Comparison of ENCODE assay signal across 31 cellular contexts in the genomic region with DNA sequence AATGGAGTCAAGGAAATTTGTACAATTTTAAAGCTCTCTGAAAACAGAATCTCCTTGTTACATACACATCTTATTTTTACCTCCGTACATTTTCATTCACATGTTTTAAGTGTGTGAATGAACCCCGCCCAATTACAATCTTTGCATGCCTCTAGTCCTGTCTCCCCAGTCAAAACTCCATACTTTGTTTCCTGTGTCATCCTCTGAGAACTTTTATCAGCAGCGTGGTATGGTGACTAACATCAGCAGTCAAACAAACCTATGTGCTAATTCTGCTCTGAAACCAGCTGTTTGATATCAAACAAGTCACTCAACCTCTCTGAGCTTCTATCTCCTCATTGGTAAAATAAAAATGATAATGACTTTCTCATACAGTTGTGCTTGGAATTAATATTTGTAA. TPM values are rescaled to one million over a fixed set of nuclear protein-coding genes. Genes with fewer than 3 reads are reported as not detected.
DNase-seq lines count a peak whose midpoint lies in the region; ATAC-seq and TF ChIP-seq lines count a peak whose summit lies in the region.
"Had no signal": no experiment of that assay in that cellular context is flagged by ENCODE, and none has a peak within 500 bp of the region (broad histone marks: within the 10 kb centered on the region; RNA-seq: fewer than 3 reads in every experiment).

No MANE protein-coding gene starts in this region.

- H2BK15ac ChIP-seq in H9 (ENCODE audit: low read depth, low read length): no peak overlapping the region

- no peaks in the 10 kb centered on the region for H4K20me1 ChIP-seq in H9 (ENCODE audit: control insufficient read depth, insufficient read depth, insufficient read length)

- no peak overlapping the region for H3T11ph ChIP-seq in H9 (ENCODE audit: low read length)

- no peak for ATAC-seq in right cardiac atrium
- ATAC-seq: stimulated activated naive CD8-positive, alpha-beta T cell treated with anti-CD3 and anti-CD28 coated beads, Interleukin-15, Interleukin-2, amounts not matched to agents 100 U/mL and 50 U/mL, for 24 hours had no signal

- no peaks in the 10 kb centered on the region for H3K9me3 Mint-ChIP-seq in H9
- H3K9me3 Mint-ChIP-seq: activated B cell treated with CpG ODN at 0.5 μM for 24 hours; activated CD4-positive, alpha-beta T cell treated with anti-CD3 and anti-CD28 coated beads, Interleukin-2, amount 10 ng/mL, durations not matched to agents 7 days and 5 days; activated naive CD8-positive, alpha-beta T cell treated with anti-CD3 and anti-CD28 coated beads for 36 hours; central memory CD8-positive, alpha-beta T cell; IgD-negative memory B cell; memory B cell; neural progenitor cell had no signal

- no peaks in the 10 kb centered on the region for H3K36me3 ChIP-seq in MG63
- H3K36me3 ChIP-seq: ascending aorta, neural progenitor cell, spleen had no signal

- H4K8ac ChIP-seq in H9 (replicated peaks; ENCODE audit: insufficient read length, low read depth, low read length): no peak overlapping the region

- H2BK20ac ChIP-seq in H9 (ENCODE audit: low read depth, low read length, poor library complexity, severe bottlenecking): no peak overlapping the region

- no peak overlapping the region for H2AK5ac ChIP-seq in H9 (ENCODE audit: insufficient read length, low read length)

- H3K23ac ChIP-seq in H9 (ENCODE audit: insufficient read length, low read depth, low read length): no peak overlapping the region

- no peaks in the 10 kb centered on the region for H3K36me3 Mint-ChIP-seq in H9 (ENCODE audit: insufficient read depth in 1 of 3, low read depth in 3 of 3)
- H3K36me3 Mint-ChIP-seq: activated naive CD8-positive, alpha-beta T cell treated with anti-CD3 and anti-CD28 coated beads for 36 hours; IgD-negative memory B cell; memory B cell; neural progenitor cell had no signal

- H3K9ac ChIP-seq in H9 (ENCODE audit: extremely low read depth, insufficient read length, low read length): no peak overlapping the region
- H3K9ac ChIP-seq: neural progenitor cell had no signal

- no peak overlapping the region for H2BK120ac ChIP-seq in H9 (ENCODE audit: low read depth, low read length, poor library complexity, severe bottlenecking)

- no peaks in the 10 kb centered on the region for H3K4me1 Mint-ChIP-seq in H9
- H3K4me1 Mint-ChIP-seq: activated B cell treated with CpG ODN at 0.5 μM for 24 hours; activated CD4-positive, alpha-beta T cell treated with anti-CD3 and anti-CD28 coated beads, Interleukin-2, amount 10 ng/mL, durations not matched to agents 7 days and 5 days; activated naive CD8-positive, alpha-beta T cell treated with anti-CD3 and anti-CD28 coated beads for 36 hours; central memory CD8-positive, alpha-beta T cell; IgD-negative memory B cell; memory B cell; neural progenitor cell had no signal

- H3K9me3 ChIP-seq in H9 (ENCODE audit: control insufficient read depth, low read depth, low read length) (no peaks in the 10 kb centered on the region), right cardiac atrium (ENCODE audit: control insufficient read depth, low read length) (no peaks in the 10 kb centered on the region), MG63 (peaks cover 2% of the 10 kb centered on the region; the same call in 1 of the 2 replicates)
- H3K9me3 ChIP-seq: ascending aorta, spleen had no signal

- DNase-seq in H9 (no peak), amniotic epithelial cell (ENCODE audit: low read depth) (peak; percentile 63), fibroblast of pulmonary artery (ENCODE audit: low read depth) (peak; percentile 51), right cardiac atrium (no peak), NCI-H82 treated with DMSO at 0.1 percent for 48 hours (lab: John Stamatoyannopoulos, UW; ENCODE audit: unreplicated experiment) (no peak), activated gamma-delta T cell (lab: John Stamatoyannopoulos, UW) (no peak), MG63 (no peak)
- DNase-seq: activated B cell treated with CpG ODN at 0.5 μM for 24 hours; activated CD4-positive, alpha-beta T cell treated with anti-CD3 and anti-CD28 coated beads, Interleukin-2, amount 10 ng/mL, durations not matched to agents 7 days and 5 days; activated effector memory CD4-positive, alpha-beta T cell treated with anti-CD3 and anti-CD28 coated beads, Interleukin-2, amount 50 U/mL, for 16 hours; activated naive CD8-positive, alpha-beta T cell treated with anti-CD3 and anti-CD28 coated beads for 36 hours; activated T-cell treated with anti-CD3 and anti-CD28 coated beads, Interleukin-2, amount 50 U/mL, for 1 hour; COR-L47; dorsolateral prefrontal cortex; GDM1; hypothalamus; NCI-H1092 treated with DMSO at 0.1 percent for 48 hours; NCI-H1930; NCI-H2171 treated with DMSO at 0.1 percent for 48 hours; NCI-H524 treated with DMSO at 0.1 percent for 48 hours; OCI-M1; spleen; stimulated activated CD4-positive, alpha-beta T cell treated with anti-CD3 and anti-CD28 coated beads, Interleukin-2, amount 100 ng/mL, for 24 hours; stimulated activated naive CD8-positive, alpha-beta T cell treated with anti-CD3 and anti-CD28 coated beads, Interleukin-15, Interleukin-2, amounts not matched to agents 100 U/mL and 50 U/mL, for 24 hours had no signal

- H2BK5ac ChIP-seq in H9 (ENCODE audit: insufficient read length, low read length): no peak overlapping the region

- H2AFZ ChIP-seq in H9 (ENCODE audit: low read length): peak overlapping the region; percentile 22
- H2AFZ ChIP-seq: neural progenitor cell had no signal

- no peak overlapping the region for H3K4me2 ChIP-seq in H9 (ENCODE audit: insufficient read depth, insufficient read length, low read length)
- H3K4me2 ChIP-seq: neural progenitor cell had no signal

- H3K27ac Mint-ChIP-seq in H9: no peak overlapping the region
- H3K27ac Mint-ChIP-seq: activated B cell treated with CpG ODN at 0.5 μM for 24 hours; activated CD4-positive, alpha-beta T cell treated with anti-CD3 and anti-CD28 coated beads, Interleukin-2, amount 10 ng/mL, durations not matched to agents 7 days and 5 days; activated naive CD8-positive, alpha-beta T cell treated with anti-CD3 and anti-CD28 coated beads for 36 hours; IgD-negative memory B cell; memory B cell; neural progenitor cell had no signal

- intact Hi-C loops in right cardiac atrium (cut with DNase I): no loop called here

- no peak overlapping the region for H4K5ac ChIP-seq in H9 (ENCODE audit: insufficient read length, low read depth, low read length)

- no peaks in the 10 kb centered on the region for H3K79me2 ChIP-seq in H9 (ENCODE audit: insufficient read depth, low read length)

- no peak overlapping the region for H2BK12ac ChIP-seq in H9 (ENCODE audit: insufficient read length, low read depth, low read length)

- H3K79me1 ChIP-seq in H9 (ENCODE audit: insufficient read depth, low read depth, low read length, poor library complexity, severe bottlenecking): no peaks in the 10 kb centered on the region

- H3K27ac ChIP-seq in H9 (ENCODE audit: insufficient read length, low read depth, low read length) (no peak overlapping the region), right cardiac atrium (ENCODE audit: low read length) (no peak overlapping the region)
- H3K27ac ChIP-seq: ascending aorta, C4-2B, dorsolateral prefrontal cortex, neural progenitor cell, SK-N-MC, spleen had no signal

- no peak overlapping the region for H3K4me3 ChIP-seq in fibroblast of pulmonary artery (replicated peaks; ENCODE audit: low read depth, low read length)
- no peak overlapping the region for H3K4me3 ChIP-seq in right cardiac atrium (ENCODE audit: low read length)
- H3K4me3 ChIP-seq in MG63: no peak overlapping the region
- H3K4me3 ChIP-seq: ascending aorta, dorsolateral prefrontal cortex, neural progenitor cell, SK-N-MC, spleen had no signal

- no peak overlapping the region for H3K18ac ChIP-seq in H9 (ENCODE audit: insufficient read length, low read depth, low read length)

- H3K23me2 ChIP-seq in H9 (ENCODE audit: insufficient read length, low read depth, low read length, poor library complexity, severe bottlenecking): no peaks in the 10 kb centered on the region

- no peak overlapping the region for H3K14ac ChIP-seq in H9 (ENCODE audit: insufficient read depth, low read length)

- no peaks in the 10 kb centered on the region for H3K27me3 ChIP-seq in H9 (ENCODE audit: insufficient read depth, low read length)
- no peaks in the 10 kb centered on the region for H3K27me3 ChIP-seq in right cardiac atrium (ENCODE audit: control insufficient read depth, insufficient read depth)
- H3K27me3 ChIP-seq in MG63: no peaks in the 10 kb centered on the region
- H3K27me3 ChIP-seq: ascending aorta, dorsolateral prefrontal cortex, neural progenitor cell, spleen had no signal

- H3K56ac ChIP-seq in H9 (ENCODE audit: insufficient read length, low read depth, low read length): no peak overlapping the region

- H3K27me3 Mint-ChIP-seq in H9 (ENCODE audit: low read depth): no peaks in the 10 kb centered on the region

- no peak overlapping the region for H4K91ac ChIP-seq in H9 (ENCODE audit: insufficient read length, low read depth, low read length)

- H3K4me1 ChIP-seq in H9 (ENCODE audit: insufficient read depth, low read length): no peaks in the 10 kb centered on the region
- no peaks in the 10 kb centered on the region for H3K4me1 ChIP-seq in right cardiac atrium (ENCODE audit: control insufficient read depth, insufficient read depth, low read length)
- H3K4me1 ChIP-seq: ascending aorta, neural progenitor cell, spleen had no signal

- no CpG with 5 or more reads among the region's 3 CpGs for WGBS in H9 (ENCODE audit: extremely low coverage, insufficient read length, low lambda C conversion rate)
- WGBS in right cardiac atrium: 64% methylated on average over 3 of the region's 3 CpGs

- H3K4ac ChIP-seq in H9 (ENCODE audit: low read depth, low read length): no peak overlapping the region

- no peak overlapping the region for H3K4me3 Mint-ChIP-seq in H9
- H3K4me3 Mint-ChIP-seq: activated B cell treated with CpG ODN at 0.5 μM for 24 hours; activated CD4-positive, alpha-beta T cell treated with anti-CD3 and anti-CD28 coated beads, Interleukin-2, amount 10 ng/mL, durations not matched to agents 7 days and 5 days; activated naive CD8-positive, alpha-beta T cell treated with anti-CD3 and anti-CD28 coated beads for 36 hours; central memory CD8-positive, alpha-beta T cell; memory B cell; neural progenitor cell had no signal

- TF ChIP-seq CTCF in H9 (conservative IDR thresholded peaks at IDR 0.05): no peak
- no peak for TF ChIP-seq CTCF in fibroblast of pulmonary artery (IDR thresholded peaks at IDR 0.05; ENCODE audit: low read length, missing control alignments)

RNA-seq across cellular contexts. Expression of gene ERGIC2, which starts 15.8 kb away (rescaled TPM):
- total RNA-seq in H9 (2021) (64.8 and 69.8 TPM in 2 replicates), right cardiac atrium (100 to 1,000 TPM in 2 of 4 donors, 10 to 100 TPM in 2; 83.1 to 111 (median 102) TPM)
- 78.2 TPM for polyA plus RNA-seq in right cardiac atrium
- total RNA-seq in MG63 (2014; rRNA removed; shearing (Covaris generic); ENCODE audit: low replicate concordance): 140 and 257 TPM in 2 replicates

Comparison
In these comparisons a context has a peak if more than half of its experiments do, and no peak if none do; other contexts are left out.
1. DNase-seq: peak in amniotic epithelial cell (single experiment) and fibroblast of pulmonary artery (single experiment); none in H9 (single experiment), right cardiac atrium (0 of 3), NCI-H82 treated with DMSO at 0.1 percent for 48 hours (single experiment), activated gamma-delta T cell (single experiment) and MG63 (single experiment).